13 cellular contexts compared by ENCODE assay signal in genomic region chr14:37122288-37122687, GRCh38. TPM values are rescaled to one million over a fixed set of nuclear protein-coding genes. Genes with fewer than 3 reads are reported as not detected.
A peak's percentile ranks its signal among the peaks of the same experiment; 100 is the strongest.
DNase-seq lines count a peak whose midpoint lies in the region; TF ChIP-seq lines count a peak whose summit lies in the region.
"Had no signal": no experiment of that assay in that cellular context is flagged by ENCODE, and none has a peak within 500 bp of the region (broad histone marks: within the 10 kb centered on the region; RNA-seq: fewer than 3 reads in every experiment).

No MANE protein-coding gene starts in this region.

- no peak for TF ChIP-seq POLR2A in NB4 (IDR thresholded peaks at IDR 0.05; ENCODE audit: extremely low read depth, insufficient read length)

- H3K4me3 Mint-ChIP-seq in activated T-helper 2 cell treated with anti-CD3 and anti-CD28 coated beads, Interferon-gamma antibody, Interleukin-2, Interleukin-4, amounts not matched to agents 10 μg/mL and 5 μg/mL and 100 μg/mL, durations not matched to agents 14 hours and 24 hours and 36 hours (ENCODE audit: low read depth) = no peak overlapping the region
- no peak overlapping the region for H3K4me3 Mint-ChIP-seq in endothelial cell (ENCODE audit: unreplicated experiment)
- H3K4me3 Mint-ChIP-seq: nephron had no signal

- H3K4me1 ChIP-seq in mesodermal cell (ENCODE audit: control insufficient read depth, insufficient read depth, low read length, poor library complexity, severe bottlenecking) = peaks cover 3% of the 10 kb centered on the region

- TF ChIP-seq CTCF in NB4 (IDR thresholded peaks at IDR 0.05; ENCODE audit: low read depth, low read length) = no peak
- no peak for TF ChIP-seq CTCF in endothelial cell (IDR thresholded peaks at IDR 0.05; ENCODE audit: unreplicated experiment)

- WGBS in mesodermal cell (ENCODE audit: insufficient coverage in 2 of 2), 2 experiments = 82 to 86% methylated on average over 1 of the region's 3 CpGs

- intact Hi-C loops in activated T-helper 2 cell treated with anti-CD3 and anti-CD28 coated beads, Interferon-gamma antibody, Interleukin-2, Interleukin-4, amounts not matched to agents 10 μg/mL and 5 μg/mL and 100 μg/mL, durations not matched to agents 14 hours and 24 hours and 36 hours (cut with micrococcal nuclease) = no loop called here

- no peak overlapping the region for H3K4me3 ChIP-seq in NB4 (ENCODE audit: low read depth, low read length)
- H3K4me3 ChIP-seq in mesodermal cell (ENCODE audit: extremely low read depth, insufficient read depth, low read length, poor library complexity, severe bottlenecking) = no peak overlapping the region

- peak overlapping the region; percentile 23 for H3K27ac ChIP-seq in epithelial cell of prostate
- H3K27ac ChIP-seq in mesodermal cell (ENCODE audit: low read depth, low read length, severe bottlenecking) = peak overlapping the region; percentile 33

- H3K9me3 ChIP-seq in mesodermal cell (ENCODE audit: control insufficient read depth, low read length) = peaks cover 10% of the 10 kb centered on the region

- H3K27ac Mint-ChIP-seq in activated T-helper 2 cell treated with anti-CD3 and anti-CD28 coated beads, Interferon-gamma antibody, Interleukin-2, Interleukin-4, amounts not matched to agents 10 μg/mL and 5 μg/mL and 100 μg/mL, durations not matched to agents 14 hours and 24 hours and 36 hours = no peak overlapping the region
- H3K27ac Mint-ChIP-seq in endothelial cell (ENCODE audit: unreplicated experiment) = no peak overlapping the region
- H3K27ac Mint-ChIP-seq: nephron had no signal

- no peaks in the 10 kb centered on the region for H3K36me3 ChIP-seq in mesodermal cell (ENCODE audit: control insufficient read depth, insufficient read depth, low read length)

- no peaks in the 10 kb centered on the region for H3K36me3 Mint-ChIP-seq in activated T-helper 2 cell treated with anti-CD3 and anti-CD28 coated beads, Interferon-gamma antibody, Interleukin-2, Interleukin-4, amounts not matched to agents 10 μg/mL and 5 μg/mL and 100 μg/mL, durations not matched to agents 14 hours and 24 hours and 36 hours (ENCODE audit: low read depth)
- no peaks in the 10 kb centered on the region for H3K36me3 Mint-ChIP-seq in endothelial cell (ENCODE audit: low read depth, unreplicated experiment)

- H3K27me3 Mint-ChIP-seq in activated T-helper 2 cell treated with anti-CD3 and anti-CD28 coated beads, Interferon-gamma antibody, Interleukin-2, Interleukin-4, amounts not matched to agents 10 μg/mL and 5 μg/mL and 100 μg/mL, durations not matched to agents 14 hours and 24 hours and 36 hours (ENCODE audit: low read depth) = no peaks in the 10 kb centered on the region
- no peaks in the 10 kb centered on the region for H3K27me3 Mint-ChIP-seq in endothelial cell (ENCODE audit: unreplicated experiment)

- H3K9me3 Mint-ChIP-seq in activated T-helper 2 cell treated with anti-CD3 and anti-CD28 coated beads, Interferon-gamma antibody, Interleukin-2, Interleukin-4, amounts not matched to agents 10 μg/mL and 5 μg/mL and 100 μg/mL, durations not matched to agents 14 hours and 24 hours and 36 hours = no peaks in the 10 kb centered on the region
- no peaks in the 10 kb centered on the region for H3K9me3 Mint-ChIP-seq in endothelial cell (ENCODE audit: unreplicated experiment)
- H3K9me3 Mint-ChIP-seq: nephron had no signal

- H3K4me1 Mint-ChIP-seq in activated T-helper 2 cell treated with anti-CD3 and anti-CD28 coated beads, Interferon-gamma antibody, Interleukin-2, Interleukin-4, amounts not matched to agents 10 μg/mL and 5 μg/mL and 100 μg/mL, durations not matched to agents 14 hours and 24 hours and 36 hours (ENCODE audit: low read depth) = no peaks in the 10 kb centered on the region
- H3K4me1 Mint-ChIP-seq in endothelial cell (ENCODE audit: unreplicated experiment) = no peaks in the 10 kb centered on the region
- H3K4me1 Mint-ChIP-seq: nephron had no signal

- peak; percentile 37 for DNase-seq in DMS53 treated with DMSO at 0.1 percent for 48 hours (lab: John Stamatoyannopoulos, UW; ENCODE audit: unreplicated experiment)
- DNase-seq in NB4 (ENCODE audit: low read depth) = peak; percentile 1
- DNase-seq in epithelial cell of prostate (ENCODE audit: low read depth, low spot score) = peak; percentile 90
- no peak for DNase-seq in activated T-helper 2 cell treated with anti-CD3 and anti-CD28 coated beads, Interferon-gamma antibody, Interleukin-2, Interleukin-4, amounts not matched to agents 10 μg/mL and 5 μg/mL and 100 μg/mL, durations not matched to agents 14 hours and 24 hours and 36 hours (ENCODE audit: low spot score)
- no peak for DNase-seq in amygdala (lab: John Stamatoyannopoulos, UW)
- no peak for DNase-seq in NCI-H1105 (lab: John Stamatoyannopoulos, UW)
- no peak for DNase-seq in endothelial cell (ENCODE audit: low spot score)
- DNase-seq: activated CD8-positive, alpha-beta memory T cell treated with anti-CD3 and anti-CD28 coated beads, Interleukin-2, amount 50 U/mL, for 4 hours; Kasumi-1; stimulated activated CD4-positive, alpha-beta T cell treated with anti-CD3 and anti-CD28 coated beads, Interleukin-12 subunit alpha, Interleukin-12 subunit beta, amount 100 ng/mL, for 4 hours; stimulated activated CD8-positive, alpha-beta memory T cell treated with anti-CD3 and anti-CD28 coated beads, Interleukin-4, amount 100 ng/mL, for 48 hours had no signal

RNA-seq across cellular contexts. Expression of gene SLC25A21, which starts 50.1 kb away (rescaled TPM):
- 0.52 TPM for polyA plus RNA-seq in mesodermal cell (2013, experiment 1 of 2)
- polyA plus RNA-seq in mesodermal cell (2013, experiment 2 of 2) = 1.4 TPM
- total RNA-seq in activated T-helper 2 cell treated with anti-CD3 and anti-CD28 coated beads, Interferon-gamma antibody, Interleukin-2, Interleukin-4, amounts not matched to agents 10 μg/mL and 5 μg/mL and 100 μg/mL, durations not matched to agents 14 hours and 24 hours and 36 hours = not detected in 2 replicates
- total RNA-seq in endothelial cell (ENCODE audit: unreplicated experiment) = 1.2 TPM

Comparison
In these comparisons a context has a peak if more than half of its experiments do, and no peak if none do; other contexts are left out.
1. DNase-seq: peak in DMS53 treated with DMSO at 0.1 percent for 48 hours (single experiment), NB4 (single experiment) and epithelial cell of prostate (single experiment); none in activated T-helper 2 cell treated with anti-CD3 and anti-CD28 coated beads, Interferon-gamma antibody, Interleukin-2, Interleukin-4, amounts not matched to agents 10 μg/mL and 5 μg/mL and 100 μg/mL, durations not matched to agents 14 hours and 24 hours and 36 hours (single experiment), amygdala (0 of 56), NCI-H1105 (single experiment) and endothelial cell (single experiment).